1 cellular context compared by ENCODE assay signal in genomic region chr6:143267740-143268139, GRCh38.
TF ChIP-seq lines count a peak whose summit lies in the region.

No MANE protein-coding gene starts in this region.

TF ChIP-seq in K562, 482 proteins besides CTCF, POLR2A, EP300 and RAD21 (continued from another document):
- no peak for TF ChIP-seq ELK3 (CRISPR knock-in tag; IDR thresholded peaks at IDR 0.05)
- no peak for TF ChIP-seq KAT8 (IDR thresholded peaks at IDR 0.05; ENCODE audit: low read depth)
